Comparison of ENCODE assay signal across 23 cellular contexts in genomic region chr1:30883389-30884172, GRCh38. TPM values are rescaled to one million over a fixed set of nuclear protein-coding genes. Genes with fewer than 3 reads are reported as not detected.
DNase-seq lines count a peak whose midpoint lies in the region; TF ChIP-seq lines count a peak whose summit lies in the region.
"Had no signal": no experiment of that assay in that cellular context is flagged by ENCODE, and none has a peak within 500 bp of the region (broad histone marks: within the 10 kb centered on the region; RNA-seq: fewer than 3 reads in every experiment).

No MANE protein-coding gene starts in this region.

- intact Hi-C loops in ovary (cut with DNase I) = no loop called here

- 63 to 78% (median 75%) methylated on average over 18 of the region's 18 CpGs for WGBS in ovary, 3 donors

- peak; percentile 64 for DNase-seq in astrocyte of the hippocampus (ENCODE audit: low read depth, low spot score)
- peak; percentile 53 for DNase-seq in midbrain (lab: John Stamatoyannopoulos, UW)
- DNase-seq in ovary = no peak
- no peak for DNase-seq in D341Med (ENCODE audit: low spot score)
- no peak for DNase-seq in DMS153 (lab: John Stamatoyannopoulos, UW)
- DNase-seq: activated CD4-positive, alpha-beta T cell treated with anti-CD3 and anti-CD28 coated beads, Interleukin-2, amount 10 ng/mL, durations not matched to agents 24 days and 14 days; activated gamma-delta T cell treated with Interleukin-2 at 50 U/mL for 16 hours; activated naive CD8-positive, alpha-beta T cell treated with anti-CD3 and anti-CD28 coated beads, Interleukin-2, amount 50 U/mL, for 24 hours; activated T-cell treated with anti-CD3 and anti-CD28 coated beads, Interleukin-2, amount 50 U/mL, for 4 hours; CD4-positive, CD25-positive, alpha-beta regulatory T cell; foreskin keratinocyte; Kasumi-1; mammary epithelial cell; NCI-H1436 treated with DMSO at 0.1 percent for 48 hours; PC-9; SIG-M5; stimulated activated CD4-positive, alpha-beta T cell treated with anti-CD3 and anti-CD28 coated beads, Interleukin-12 subunit alpha, Interleukin-12 subunit beta, amount 100 ng/mL, for 4 hours; stimulated activated CD4-positive, alpha-beta T cell treated with anti-CD3 and anti-CD28 coated beads, Interleukin-4, amount 100 ng/mL, for 1 hour had no signal

- no peaks in the 10 kb centered on the region for H3K9me3 ChIP-seq in HEK293 (ENCODE audit: control insufficient read depth, insufficient read depth, low read depth, low read length)
- H3K9me3 ChIP-seq in stomach smooth muscle (ENCODE audit: control insufficient read depth in 2 of 2, low read length in 2 of 2) = no peaks in the 10 kb centered on the region
- H3K9me3 ChIP-seq in ovary = no peaks in the 10 kb centered on the region
- H3K9me3 ChIP-seq: breast epithelium had no signal

- peak overlapping the region; percentile 9 to 42 for H3K9ac ChIP-seq in stomach smooth muscle (ENCODE audit: low read length in 2 of 2)

- H3K36me3 ChIP-seq in HEK293 (ENCODE audit: control insufficient read depth in 2 of 2, insufficient read depth in 1 of 2, low read length in 2 of 2) (no peaks in the 10 kb centered on the region), stomach smooth muscle (ENCODE audit: control insufficient read depth in 2 of 2, insufficient read depth in 2 of 2, low read length in 2 of 2) (peaks cover 0 to 2% of the 10 kb centered on the region in 2 donors), ovary (no peaks in the 10 kb centered on the region)
- H3K36me3 ChIP-seq: breast epithelium had no signal

- POLR2A ChIA-PET in HEK293 (lab: Yijun Ruan, JAX) = no interaction called here

- H3K4me3 ChIP-seq in HEK293 (ENCODE audit: low read depth, low read length) (no peak overlapping the region), stomach smooth muscle (ENCODE audit: low read length in 2 of 2) (no peak overlapping the region), ovary (no peak overlapping the region)
- H3K4me3 ChIP-seq: breast epithelium, coronary artery, GM12878, PC-9 had no signal

- peaks cover 8% of the 10 kb centered on the region for H3K4me1 ChIP-seq in HEK293 (ENCODE audit: control insufficient read depth, insufficient read depth, low read length)
- H3K4me1 ChIP-seq in stomach smooth muscle (ENCODE audit: control insufficient read depth, insufficient read depth, low read length) = peaks cover 91% of the 10 kb centered on the region
- peaks cover 3% of the 10 kb centered on the region for H3K4me1 ChIP-seq in ovary (ENCODE audit: insufficient read depth)
- H3K4me1 ChIP-seq: foreskin keratinocyte had no signal

- H3K27ac ChIP-seq in HEK293 (ENCODE audit: extremely low read depth, low read depth, low read length) (no peak overlapping the region), stomach smooth muscle (ENCODE audit: low read length) (peak overlapping the region; percentile 41), ovary (no peak overlapping the region)
- H3K27ac ChIP-seq: coronary artery, foreskin keratinocyte, PC-9 had no signal

- no peak for TF ChIP-seq EP300 in ovary (IDR thresholded peaks at IDR 0.05)

- no peak for TF ChIP-seq CTCF in HEK293 (tag by site-specific recombination; IDR thresholded peaks at IDR 0.05)
- no peak for TF ChIP-seq CTCF in ovary (IDR thresholded peaks at IDR 0.05)

- no peak for TF ChIP-seq POLR2A in ovary (IDR thresholded peaks at IDR 0.05)

- H3K27me3 ChIP-seq in stomach smooth muscle (ENCODE audit: control insufficient read depth in 1 of 2, insufficient read depth in 2 of 2, low read length in 2 of 2) (no peaks in the 10 kb centered on the region), ovary (no peaks in the 10 kb centered on the region)
- H3K27me3 ChIP-seq: breast epithelium, foreskin keratinocyte had no signal

- CTCF ChIA-PET in HEK293 (lab: Yijun Ruan, JAX) = interaction anchor here (1.1 to 1.6 kb wide), 4 partner anchors 27 to 105 kb away, joined by 3 to 6 read pairs (median 6); no protein-coding TSS in a partner anchor

TF ChIP-seq in HEK293, 187 proteins besides CTCF, POLR2A, EP300 and RAD21:
- TF ChIP-seq ZNF768 (tag by site-specific recombination; IDR thresholded peaks at IDR 0.05) (0 out of 2 replicates have a peak, but pooled peaks have one; percentile 2), REST (tag by site-specific recombination; IDR thresholded peaks at IDR 0.05) (no peak), ZNF664 (tag by site-specific recombination; IDR thresholded peaks at IDR 0.05) (peak; percentile 90; the same call in 1 of the 2 replicates)

RNA-seq across cellular contexts. Expression of gene SDC3, which starts 25.0 kb away (rescaled TPM):
- 10 to 100 TPM in 5 of 7 donors, 1 to 10 TPM in 2; 4.2 to 31.0 (median 23.0) TPM for total RNA-seq in ovary
- polyA plus RNA-seq in ovary = 10 to 100 TPM; 17.1 to 28.0 TPM
- polyA plus RNA-seq: CD4-positive, CD25-positive, alpha-beta regulatory T cell had no signal

Comparison
In these comparisons a context has a peak if more than half of its experiments do, and no peak if none do; other contexts are left out.
1. DNase-seq: peak in astrocyte of the hippocampus (single experiment) and midbrain (single experiment); none in ovary (0 of 5), D341Med (single experiment) and DMS153 (single experiment).